In the genomic region with DNA sequence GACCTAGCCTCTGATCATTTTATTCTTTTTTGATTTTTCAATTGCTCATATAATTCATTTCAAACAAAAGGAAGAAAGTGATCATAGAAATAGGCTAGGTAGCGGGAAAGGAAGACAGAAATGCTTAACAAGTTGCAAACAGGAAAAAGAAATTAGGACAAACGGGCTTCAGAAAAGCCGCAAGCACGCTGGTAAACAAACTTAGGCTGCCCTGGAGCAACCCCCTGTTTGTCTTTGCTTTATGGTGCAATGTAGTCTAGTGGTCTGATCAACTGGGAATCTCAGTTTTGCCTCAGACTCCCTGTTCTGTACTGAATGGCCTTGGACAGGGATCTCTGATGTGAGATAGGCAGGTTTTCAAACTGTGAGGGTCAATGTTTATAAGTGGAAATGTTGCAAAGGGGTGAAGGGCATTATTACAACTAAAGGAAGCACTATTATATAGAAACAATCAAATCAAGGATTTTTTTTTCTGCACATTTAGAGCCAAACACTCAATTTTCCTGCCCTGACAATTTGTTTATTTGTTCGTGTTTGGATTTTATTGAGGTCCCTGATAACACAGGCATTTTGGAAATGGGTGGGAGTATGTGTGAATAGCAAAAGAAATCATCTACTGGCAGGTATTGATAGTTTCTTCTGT, we compare ENCODE assay signal across 2 cellular contexts.
TF ChIP-seq lines count a peak whose summit lies in the region.

No MANE protein-coding gene starts in this region.

TF ChIP-seq in GM23338, 12 proteins besides CTCF, POLR2A, EP300 and RAD21 (continued from another document):
- TF ChIP-seq, protein P1, sequence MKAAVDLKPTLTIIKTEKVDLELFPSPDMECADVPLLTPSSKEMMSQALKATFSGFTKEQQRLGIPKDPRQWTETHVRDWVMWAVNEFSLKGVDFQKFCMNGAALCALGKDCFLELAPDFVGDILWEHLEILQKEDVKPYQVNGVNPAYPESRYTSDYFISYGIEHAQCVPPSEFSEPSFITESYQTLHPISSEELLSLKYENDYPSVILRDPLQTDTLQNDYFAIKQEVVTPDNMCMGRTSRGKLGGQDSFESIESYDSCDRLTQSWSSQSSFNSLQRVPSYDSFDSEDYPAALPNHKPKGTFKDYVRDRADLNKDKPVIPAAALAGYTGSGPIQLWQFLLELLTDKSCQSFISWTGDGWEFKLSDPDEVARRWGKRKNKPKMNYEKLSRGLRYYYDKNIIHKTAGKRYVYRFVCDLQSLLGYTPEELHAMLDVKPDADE (IDR thresholded peaks at IDR 0.05): no peak

TF ChIP-seq in HepG2, 621 proteins besides CTCF, POLR2A, EP300 and RAD21 (continued from another document and continues in another):
- TF ChIP-seq, protein P2, sequence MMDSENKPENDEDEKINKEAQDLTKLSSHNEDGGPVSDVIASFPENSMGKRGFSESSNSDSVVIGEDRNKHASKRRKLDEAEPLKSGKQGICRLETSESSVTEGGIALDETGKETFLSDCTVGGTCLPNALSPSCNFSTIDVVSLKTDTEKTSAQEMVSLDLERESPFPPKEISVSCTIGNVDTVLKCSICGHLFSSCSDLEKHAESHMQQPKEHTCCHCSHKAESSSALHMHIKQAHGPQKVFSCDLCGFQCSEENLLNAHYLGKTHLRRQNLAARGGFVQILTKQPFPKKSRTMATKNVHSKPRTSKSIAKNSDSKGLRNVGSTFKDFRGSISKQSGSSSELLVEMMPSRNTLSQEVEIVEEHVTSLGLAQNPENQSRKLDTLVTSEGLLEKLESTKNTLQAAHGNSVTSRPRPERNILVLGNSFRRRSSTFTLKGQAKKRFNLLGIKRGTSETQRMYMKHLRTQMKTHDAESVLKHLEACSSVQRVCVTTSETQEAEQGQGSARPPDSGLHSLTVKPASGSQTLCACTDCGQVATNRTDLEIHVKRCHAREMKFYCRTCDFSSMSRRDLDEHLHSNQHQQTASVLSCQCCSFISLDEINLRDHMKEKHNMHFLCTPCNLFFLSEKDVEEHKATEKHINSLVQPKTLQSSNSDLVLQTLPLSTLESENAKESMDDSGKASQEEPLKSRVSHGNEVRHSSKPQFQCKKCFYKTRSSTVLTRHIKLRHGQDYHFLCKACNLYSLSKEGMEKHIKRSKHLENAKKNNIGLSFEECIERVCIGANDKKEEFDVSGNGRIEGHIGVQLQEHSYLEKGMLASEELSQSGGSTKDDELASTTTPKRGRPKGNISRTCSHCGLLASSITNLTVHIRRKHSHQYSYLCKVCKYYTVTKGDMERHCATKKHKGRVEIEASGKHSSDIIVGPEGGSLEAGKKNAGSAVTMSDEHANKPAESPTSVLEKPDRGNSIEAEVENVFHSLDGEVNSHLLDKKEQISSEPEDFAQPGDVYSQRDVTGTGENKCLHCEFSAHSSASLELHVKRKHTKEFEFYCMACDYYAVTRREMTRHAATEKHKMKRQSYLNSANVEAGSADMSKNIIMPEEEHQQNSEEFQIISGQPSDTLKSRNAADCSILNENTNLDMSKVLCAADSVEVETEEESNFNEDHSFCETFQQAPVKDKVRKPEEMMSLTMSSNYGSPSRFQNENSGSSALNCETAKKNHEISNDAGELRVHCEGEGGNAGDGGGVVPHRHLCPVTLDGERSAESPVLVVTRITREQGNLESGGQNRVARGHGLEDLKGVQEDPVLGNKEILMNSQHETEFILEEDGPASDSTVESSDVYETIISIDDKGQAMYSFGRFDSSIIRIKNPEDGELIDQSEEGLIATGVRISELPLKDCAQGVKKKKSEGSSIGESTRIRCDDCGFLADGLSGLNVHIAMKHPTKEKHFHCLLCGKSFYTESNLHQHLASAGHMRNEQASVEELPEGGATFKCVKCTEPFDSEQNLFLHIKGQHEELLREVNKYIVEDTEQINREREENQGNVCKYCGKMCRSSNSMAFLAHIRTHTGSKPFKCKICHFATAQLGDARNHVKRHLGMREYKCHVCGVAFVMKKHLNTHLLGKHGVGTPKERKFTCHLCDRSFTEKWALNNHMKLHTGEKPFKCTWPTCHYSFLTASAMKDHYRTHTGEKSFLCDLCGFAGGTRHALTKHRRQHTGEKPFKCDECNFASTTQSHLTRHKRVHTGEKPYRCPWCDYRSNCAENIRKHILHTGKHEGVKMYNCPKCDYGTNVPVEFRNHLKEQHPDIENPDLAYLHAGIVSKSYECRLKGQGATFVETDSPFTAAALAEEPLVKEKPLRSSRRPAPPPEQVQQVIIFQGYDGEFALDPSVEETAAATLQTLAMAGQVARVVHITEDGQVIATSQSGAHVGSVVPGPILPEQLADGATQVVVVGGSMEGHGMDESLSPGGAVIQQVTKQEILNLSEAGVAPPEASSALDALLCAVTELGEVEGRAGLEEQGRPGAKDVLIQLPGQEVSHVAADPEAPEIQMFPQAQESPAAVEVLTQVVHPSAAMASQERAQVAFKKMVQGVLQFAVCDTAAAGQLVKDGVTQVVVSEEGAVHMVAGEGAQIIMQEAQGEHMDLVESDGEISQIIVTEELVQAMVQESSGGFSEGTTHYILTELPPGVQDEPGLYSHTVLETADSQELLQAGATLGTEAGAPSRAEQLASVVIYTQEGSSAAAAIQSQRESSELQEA (CRISPR knock-in tag; IDR thresholded peaks at IDR 0.05; ENCODE audit: not compliant biosample characterization): no peak
- TF ChIP-seq ZNF572 (CRISPR knock-in tag; IDR thresholded peaks at IDR 0.05) (no peak), ZNF264 (CRISPR knock-in tag; IDR thresholded peaks at IDR 0.05) (peak; percentile 92), ZNF331 (CRISPR knock-in tag; IDR thresholded peaks at IDR 0.05) (peak; percentile 87), HIC2 (CRISPR knock-in tag; IDR thresholded peaks at IDR 0.05; ENCODE audit: low read depth) (no peak), SIX1 (CRISPR knock-in tag; IDR thresholded peaks at IDR 0.05; ENCODE audit: borderline replicate concordance) (peak; percentile 47; the same call in 1 of the 2 replicates), ZNF143 (CRISPR knock-in tag; IDR thresholded peaks at IDR 0.05) (no peak), ZFP36L2 (CRISPR knock-in tag; IDR thresholded peaks at IDR 0.05) (no peak), ZNF629 (CRISPR knock-in tag; conservative IDR thresholded peaks at IDR 0.05) (peak; percentile 60; the same call in 1 of the 2 replicates), ZNF557 (CRISPR knock-in tag; IDR thresholded peaks at IDR 0.05) (no peak), ONECUT2 (CRISPR knock-in tag; IDR thresholded peaks at IDR 0.05) (peak; percentile 63), ZNF646 (CRISPR knock-in tag; IDR thresholded peaks at IDR 0.05) (no peak), TBL1XR1 (IDR thresholded peaks at IDR 0.05; ENCODE audit: borderline replicate concordance, low read length, partially characterized antibody) (peak; percentile 73), TAF1 (CRISPR knock-in tag; IDR thresholded peaks at IDR 0.05) (no peak), ZFP82 (CRISPR knock-in tag; IDR thresholded peaks at IDR 0.05; ENCODE audit: borderline replicate concordance) (no peak), SATB2 (CRISPR knock-in tag; IDR thresholded peaks at IDR 0.05) (0 out of 2 replicates have a peak, but pooled peaks have one; percentile 59)
- TF ChIP-seq, protein P3, sequence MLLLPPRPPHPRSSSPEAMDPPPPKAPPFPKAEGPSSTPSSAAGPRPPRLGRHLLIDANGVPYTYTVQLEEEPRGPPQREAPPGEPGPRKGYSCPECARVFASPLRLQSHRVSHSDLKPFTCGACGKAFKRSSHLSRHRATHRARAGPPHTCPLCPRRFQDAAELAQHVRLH (CRISPR knock-in tag; IDR thresholded peaks at IDR 0.05; ENCODE audit: borderline replicate concordance, low read depth): peak; percentile 78; the same call in 1 of the 2 replicates
- TF ChIP-seq, protein P4, sequence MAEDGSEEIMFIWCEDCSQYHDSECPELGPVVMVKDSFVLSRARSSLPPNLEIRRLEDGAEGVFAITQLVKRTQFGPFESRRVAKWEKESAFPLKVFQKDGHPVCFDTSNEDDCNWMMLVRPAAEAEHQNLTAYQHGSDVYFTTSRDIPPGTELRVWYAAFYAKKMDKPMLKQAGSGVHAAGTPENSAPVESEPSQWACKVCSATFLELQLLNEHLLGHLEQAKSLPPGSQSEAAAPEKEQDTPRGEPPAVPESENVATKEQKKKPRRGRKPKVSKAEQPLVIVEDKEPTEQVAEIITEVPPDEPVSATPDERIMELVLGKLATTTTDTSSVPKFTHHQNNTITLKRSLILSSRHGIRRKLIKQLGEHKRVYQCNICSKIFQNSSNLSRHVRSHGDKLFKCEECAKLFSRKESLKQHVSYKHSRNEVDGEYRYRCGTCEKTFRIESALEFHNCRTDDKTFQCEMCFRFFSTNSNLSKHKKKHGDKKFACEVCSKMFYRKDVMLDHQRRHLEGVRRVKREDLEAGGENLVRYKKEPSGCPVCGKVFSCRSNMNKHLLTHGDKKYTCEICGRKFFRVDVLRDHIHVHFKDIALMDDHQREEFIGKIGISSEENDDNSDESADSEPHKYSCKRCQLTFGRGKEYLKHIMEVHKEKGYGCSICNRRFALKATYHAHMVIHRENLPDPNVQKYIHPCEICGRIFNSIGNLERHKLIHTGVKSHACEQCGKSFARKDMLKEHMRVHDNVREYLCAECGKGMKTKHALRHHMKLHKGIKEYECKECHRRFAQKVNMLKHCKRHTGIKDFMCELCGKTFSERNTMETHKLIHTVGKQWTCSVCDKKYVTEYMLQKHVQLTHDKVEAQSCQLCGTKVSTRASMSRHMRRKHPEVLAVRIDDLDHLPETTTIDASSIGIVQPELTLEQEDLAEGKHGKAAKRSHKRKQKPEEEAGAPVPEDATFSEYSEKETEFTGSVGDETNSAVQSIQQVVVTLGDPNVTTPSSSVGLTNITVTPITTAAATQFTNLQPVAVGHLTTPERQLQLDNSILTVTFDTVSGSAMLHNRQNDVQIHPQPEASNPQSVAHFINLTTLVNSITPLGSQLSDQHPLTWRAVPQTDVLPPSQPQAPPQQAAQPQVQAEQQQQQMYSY (CRISPR knock-in tag; IDR thresholded peaks at IDR 0.05): no peak
- TF ChIP-seq, protein P5, sequence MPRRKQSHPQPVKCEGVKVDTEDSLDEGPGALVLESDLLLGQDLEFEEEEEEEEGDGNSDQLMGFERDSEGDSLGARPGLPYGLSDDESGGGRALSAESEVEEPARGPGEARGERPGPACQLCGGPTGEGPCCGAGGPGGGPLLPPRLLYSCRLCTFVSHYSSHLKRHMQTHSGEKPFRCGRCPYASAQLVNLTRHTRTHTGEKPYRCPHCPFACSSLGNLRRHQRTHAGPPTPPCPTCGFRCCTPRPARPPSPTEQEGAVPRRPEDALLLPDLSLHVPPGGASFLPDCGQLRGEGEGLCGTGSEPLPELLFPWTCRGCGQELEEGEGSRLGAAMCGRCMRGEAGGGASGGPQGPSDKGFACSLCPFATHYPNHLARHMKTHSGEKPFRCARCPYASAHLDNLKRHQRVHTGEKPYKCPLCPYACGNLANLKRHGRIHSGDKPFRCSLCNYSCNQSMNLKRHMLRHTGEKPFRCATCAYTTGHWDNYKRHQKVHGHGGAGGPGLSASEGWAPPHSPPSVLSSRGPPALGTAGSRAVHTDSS (CRISPR knock-in tag; conservative IDR thresholded peaks at IDR 0.05): no peak
